ENCODE assay signal across 8 cellular contexts in genomic region chr3:182795383-182795782, GRCh38. TPM values are rescaled to one million over a fixed set of nuclear protein-coding genes. Genes with fewer than 3 reads are reported as not detected.
DNase-seq lines count a peak whose midpoint lies in the region; ATAC-seq lines count a peak whose summit lies in the region.

No MANE protein-coding gene starts in this region.

- H3K27me3 Mint-ChIP-seq in natural killer cell treated with Interleukin-12 subunit alpha and Interleukin-12 subunit beta and Interleukin-15 and Interleukin-18, amount 100 ng/mL, for 72 hours = no peaks in the 10 kb centered on the region

- H3K4me3 Mint-ChIP-seq in natural killer cell treated with Interleukin-12 subunit alpha and Interleukin-12 subunit beta and Interleukin-15 and Interleukin-18, amount 100 ng/mL, for 72 hours = peak overlapping the region; percentile 95

- H3K36me3 ChIP-seq in SJCRH30 = no peaks in the 10 kb centered on the region

- H3K27me3 ChIP-seq in SJCRH30 = no peaks in the 10 kb centered on the region

- peaks cover 5% of the 10 kb centered on the region for H3K36me3 Mint-ChIP-seq in natural killer cell treated with Interleukin-12 subunit alpha and Interleukin-12 subunit beta and Interleukin-15 and Interleukin-18, amount 100 ng/mL, for 72 hours

- peak; percentile 36 for ATAC-seq in HG02981 (IDR thresholded peaks at IDR 0.05; ENCODE audit: unreplicated experiment)
- peak in 1 of 2 donors; percentile 35 for ATAC-seq in natural killer cell treated with Interleukin-12 subunit alpha and Interleukin-12 subunit beta and Interleukin-15 and Interleukin-18, amount 100 ng/mL, for 72 hours

- peak overlapping the region; percentile 94 for H3K4me3 ChIP-seq in SJCRH30

- no peaks in the 10 kb centered on the region for H3K9me3 ChIP-seq in SJCRH30 (replicated peaks)

- H3K4me1 Mint-ChIP-seq in natural killer cell treated with Interleukin-12 subunit alpha and Interleukin-12 subunit beta and Interleukin-15 and Interleukin-18, amount 100 ng/mL, for 72 hours (ENCODE audit: low read depth in 2 of 2) = peaks cover 29% of the 10 kb centered on the region in 2 donors

- H3K27ac Mint-ChIP-seq in natural killer cell treated with Interleukin-12 subunit alpha and Interleukin-12 subunit beta and Interleukin-15 and Interleukin-18, amount 100 ng/mL, for 72 hours = peak overlapping the region; percentile 97

- no peaks in the 10 kb centered on the region for H3K9me3 Mint-ChIP-seq in natural killer cell treated with Interleukin-12 subunit alpha and Interleukin-12 subunit beta and Interleukin-15 and Interleukin-18, amount 100 ng/mL, for 72 hours

- H3K4me1 ChIP-seq in SJCRH30 = peaks cover 2% of the 10 kb centered on the region; the same call in 1 of the 2 replicates

- H3K27ac ChIP-seq in SJCRH30 = peak overlapping the region; percentile 67; the same call in 1 of the 2 replicates

- DNase-seq in activated T-cell treated with anti-CD3 and anti-CD28 coated beads for 1 hour (ENCODE audit: low read depth) = peak; percentile 11
- no peak for DNase-seq in activated T-cell treated with anti-CD3 and anti-CD28 coated beads, Interleukin-2, amount 50 U/mL, for 1 hour
- DNase-seq in SJCRH30 = peak in 1 of 2 experiments; percentile 22
- peak; percentile 72 for DNase-seq in central memory CD4-positive, alpha-beta T cell
- DNase-seq in natural killer cell treated with Interleukin-12 subunit alpha and Interleukin-12 subunit beta and Interleukin-15 and Interleukin-18, amount 100 ng/mL, for 72 hours (ENCODE audit: low spot score) = peak; percentile 71
- no peak for DNase-seq in UCSD-AML1 (lab: John Stamatoyannopoulos, UW; ENCODE audit: unreplicated experiment)
- no peak for DNase-seq in hepatic stellate cell (ENCODE audit: low spot score)

RNA-seq across cellular contexts. Expression of gene ATP11B, which starts 2.1 kb away (rescaled TPM):
- 69.7 and 73.9 TPM in 2 replicates for total RNA-seq in SJCRH30 (2014; rRNA removed; shearing (Covaris generic))
- total RNA-seq in natural killer cell treated with Interleukin-12 subunit alpha and Interleukin-12 subunit beta and Interleukin-15 and Interleukin-18, amount 100 ng/mL, for 72 hours = 100 to 1,000 TPM; 158 to 160 TPM

Comparison
In these comparisons a context has a peak if more than half of its experiments do, and no peak if none do; other contexts are left out.
1. DNase-seq: peak in activated T-cell treated with anti-CD3 and anti-CD28 coated beads for 1 hour (single experiment), central memory CD4-positive, alpha-beta T cell (single experiment) and natural killer cell treated with Interleukin-12 subunit alpha and Interleukin-12 subunit beta and Interleukin-15 and Interleukin-18, amount 100 ng/mL, for 72 hours (single experiment); none in activated T-cell treated with anti-CD3 and anti-CD28 coated beads, Interleukin-2, amount 50 U/mL, for 1 hour (single experiment), UCSD-AML1 (single experiment) and hepatic stellate cell (single experiment).